Comparison of ENCODE assay signal across 28 cellular contexts in the genomic region with DNA sequence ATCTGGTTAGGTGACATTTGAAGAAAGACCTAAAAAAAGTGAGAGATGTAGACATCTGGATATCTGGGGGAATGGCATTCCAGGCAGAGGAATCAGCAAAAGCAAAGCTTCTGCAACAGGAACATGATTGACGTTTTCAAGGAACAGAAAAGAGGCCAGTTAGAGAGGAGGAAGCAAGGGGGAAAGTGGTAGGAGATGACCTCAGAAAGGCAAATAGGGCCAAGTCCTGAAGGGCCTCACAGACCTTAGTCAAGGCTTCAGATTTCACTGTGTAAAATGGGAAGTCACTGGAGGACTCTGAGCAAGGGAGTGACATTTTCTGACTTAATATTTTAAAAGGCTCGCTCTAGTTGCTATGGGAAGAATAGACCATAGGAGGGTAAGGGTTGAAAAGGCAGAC. TPM values are rescaled to one million over a fixed set of nuclear protein-coding genes. Genes with fewer than 3 reads are reported as not detected.
"Had no signal": no experiment of that assay in that cellular context is flagged by ENCODE, and none has a peak within 500 bp of the region (broad histone marks: within the 10 kb centered on the region; RNA-seq: fewer than 3 reads in every experiment).

No MANE protein-coding gene starts in this region.

- H3K27ac ChIP-seq: ascending aorta, cardiac muscle cell, colonic mucosa, PC-9 had no signal

- H3K27me3 ChIP-seq: ascending aorta, cardiac muscle cell, colonic mucosa, MG63 had no signal

- ATAC-seq: activated CD8-positive, alpha-beta T cell treated with anti-CD3 and anti-CD28 coated beads for 36 hours; activated T-cell treated with anti-CD3 and anti-CD28 coated beads, Interleukin-2, amount 50 U/mL, for 72 hours; activated T-helper 17 cell treated with anti-CD3 and anti-CD28 coated beads, Interleukin-2, amount 50 U/mL, for 72 hours had no signal

- H3K4me3 ChIP-seq: ascending aorta, cardiac muscle cell, colonic mucosa, MG63, PC-9 had no signal

- H3K4me1 ChIP-seq: ascending aorta, colonic mucosa had no signal

- DNase-seq: activated CD4-positive, alpha-beta T cell treated with anti-CD3 and anti-CD28 coated beads, Interleukin-2, amount 10 ng/mL, durations not matched to agents 24 days and 14 days; activated CD4-positive, alpha-beta T cell treated with anti-CD3 and anti-CD28 coated beads, Interleukin-2, amount 50 U/mL, for 4 hours; activated CD8-positive, alpha-beta T cell treated with anti-CD3 and anti-CD28 coated beads for 36 hours; activated effector memory CD4-positive, alpha-beta T cell treated with anti-CD3 and anti-CD28 coated beads, Interleukin-2, amount 50 U/mL, for 16 hours; activated naive CD4-positive, alpha-beta T cell; activated naive CD8-positive, alpha-beta T cell treated with anti-CD3 and anti-CD28 coated beads, Interleukin-2, amount 10 ng/mL, durations not matched to agents 7 days and 5 days; activated T-cell treated with anti-CD3 and anti-CD28 coated beads, Interleukin-2, amount 50 U/mL, for 1 hour; activated T-cell treated with anti-CD3 and anti-CD28 coated beads, Interleukin-2, amount 50 U/mL, for 72 hours; amygdala; colonic mucosa; Kasumi-1; MG63; MV-4-11; NCI-H1092; NCI-H1436 treated with DMSO at 0.1 percent for 48 hours; NCI-H1694 treated with DMSO at 0.1 percent for 48 hours; NCI-H2081; NCI-H2171 treated with DMSO at 0.1 percent for 48 hours; NCI-H2227 treated with DMSO at 0.1 percent for 48 hours; NCI-H446; NCI-H524 treated with DMSO at 0.1 percent for 48 hours; PC-9; Right ventricle myocardium superior had no signal

- H3K9me3 ChIP-seq: ascending aorta, colonic mucosa, MG63 had no signal

- H3K36me3 ChIP-seq: ascending aorta, cardiac muscle cell, colonic mucosa, MG63 had no signal

RNA-seq across cellular contexts. Expression of a gene that starts 9.7 kb away (rescaled TPM):
- total RNA-seq: activated CD4-positive, alpha-beta T cell treated with anti-CD3 and anti-CD28 coated beads, Interleukin-2, amount 10 ng/mL, durations not matched to agents 24 days and 14 days; activated CD8-positive, alpha-beta memory T cell treated with anti-CD3 and anti-CD28 coated beads for 36 hours; activated CD8-positive, alpha-beta T cell treated with anti-CD3 and anti-CD28 coated beads for 36 hours; activated naive CD8-positive, alpha-beta T cell treated with anti-CD3 and anti-CD28 coated beads, Interleukin-2, amount 10 ng/mL, durations not matched to agents 7 days and 5 days; activated T-cell treated with anti-CD3 and anti-CD28 coated beads, Interleukin-2, amount 50 U/mL, for 72 hours; activated T-helper 17 cell treated with anti-CD3 and anti-CD28 coated beads, Interleukin-2, amount 50 U/mL, for 72 hours; ascending aorta; chondrocyte; PC-9; Right ventricle myocardium superior had no signal
